1 cellular context compared by ENCODE assay signal in genomic region chr7:108001759-108002725, GRCh38.
TF ChIP-seq lines count a peak whose summit lies in the region.

No MANE protein-coding gene starts in this region.

TF ChIP-seq in SK-N-SH, 30 proteins besides CTCF, POLR2A, EP300 and RAD21 (continued from another document):
- no peak for TF ChIP-seq IRF3 (IDR thresholded peaks at IDR 0.05; ENCODE audit: low read depth, low read length)
- TF ChIP-seq GABPA (IDR thresholded peaks at IDR 0.05; ENCODE audit: low read depth), result no peak
- no peak for TF ChIP-seq MEF2A (IDR thresholded peaks at IDR 0.05; ENCODE audit: borderline replicate concordance, low read depth)
- no peak for TF ChIP-seq SMC3 (IDR thresholded peaks at IDR 0.05; ENCODE audit: low read depth, low read length)
- TF ChIP-seq ZBTB33 (IDR thresholded peaks at IDR 0.05; ENCODE audit: borderline replicate concordance, low read depth), result no peak
- TF ChIP-seq EZH2phosphoT487 (IDR thresholded peaks at IDR 0.05; ENCODE audit: borderline replicate concordance, low read depth), result no peak
- TF ChIP-seq RXRA (IDR thresholded peaks at IDR 0.05; ENCODE audit: borderline replicate concordance, low read depth), result no peak
- peak; percentile 90 for TF ChIP-seq MAX (IDR thresholded peaks at IDR 0.05; ENCODE audit: low read depth)
- peak; percentile 95 for TF ChIP-seq TCF12 (IDR thresholded peaks at IDR 0.05)
- TF ChIP-seq TEAD4 (IDR thresholded peaks at IDR 0.05; ENCODE audit: borderline replicate concordance, insufficient read depth), result no peak
- no peak for TF ChIP-seq USF2 (IDR thresholded peaks at IDR 0.05; ENCODE audit: borderline replicate concordance, low read depth, low read length)
- peak; percentile 47; the same call in 1 of the 2 replicates for TF ChIP-seq SIN3A (IDR thresholded peaks at IDR 0.05; ENCODE audit: borderline replicate concordance, low read depth, low read length)
- peak; percentile 42 for TF ChIP-seq NRF1 (IDR thresholded peaks at IDR 0.05; ENCODE audit: low read depth, low read length)
- TF ChIP-seq POLR2AphosphoS5 (IDR thresholded peaks at IDR 0.05; ENCODE audit: low read depth, low read length), result no peak; the same call in 1 of the 2 replicates
- TF ChIP-seq RCOR1 (IDR thresholded peaks at IDR 0.05; ENCODE audit: low read length), result peak; percentile 89
- TF ChIP-seq GATA2 (CRISPR knock-in tag; IDR thresholded peaks at IDR 0.05), result no peak; the same call in none of the 2 replicates
- peak; percentile 85 for TF ChIP-seq CHD2 (IDR thresholded peaks at IDR 0.05; ENCODE audit: low read length, partially characterized antibody)
- TF ChIP-seq TAF1 (IDR thresholded peaks at IDR 0.05; ENCODE audit: borderline replicate concordance, low read depth, low read length), result peak; percentile 41; the same call in 1 of the 2 replicates
- TF ChIP-seq FOXM1 (IDR thresholded peaks at IDR 0.05; ENCODE audit: low read depth), result no peak
- TF ChIP-seq REST (IDR thresholded peaks at IDR 0.05; ENCODE audit: low read depth, low read length), result 0 out of 2 replicates have a peak, but pooled peaks have one; percentile 17
